ENCODE assay signal across 8 cellular contexts in the genomic region with DNA sequence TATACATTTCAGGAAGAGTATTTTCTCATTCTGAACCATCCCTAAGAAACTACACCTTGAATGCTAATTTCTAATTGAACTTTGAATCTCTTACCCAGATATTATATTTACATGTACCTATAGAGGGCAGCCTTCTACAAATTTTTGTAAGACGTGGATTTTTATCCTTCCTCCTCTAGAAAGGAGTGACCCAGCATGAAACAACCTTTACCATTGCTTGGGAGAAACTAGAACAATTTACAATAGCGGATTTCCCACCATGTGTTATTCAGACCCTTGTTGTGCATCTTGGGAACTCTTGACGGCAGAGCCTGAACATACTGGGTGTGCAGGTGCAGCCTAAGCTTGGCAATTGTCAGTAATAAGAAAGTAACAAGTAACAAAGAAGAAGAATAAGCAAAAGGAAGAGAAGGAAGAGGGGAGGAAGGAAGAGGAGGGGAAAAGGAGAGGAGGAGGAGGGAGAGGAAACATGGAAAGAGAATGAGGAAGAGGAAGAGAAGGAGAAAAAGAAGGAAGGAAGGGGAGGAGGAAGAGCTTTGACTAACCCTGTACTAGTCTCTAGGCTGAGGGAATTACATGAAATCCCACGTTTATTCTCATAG. TPM values are rescaled to one million over a fixed set of nuclear protein-coding genes. Genes with fewer than 3 reads are reported as not detected.
DNase-seq lines count a peak whose midpoint lies in the region; ATAC-seq and TF ChIP-seq lines count a peak whose summit lies in the region.

No MANE protein-coding gene starts in this region.

- intact Hi-C loops in Right ventricle myocardium inferior (cut with DNase I) (loop anchor here (5.0 kb wide), 1 partner anchor 93 kb away; no protein-coding TSS in a partner anchor), cardiac septum (cut with DNase I) (loop anchor here (5.0 kb wide), 1 partner anchor 98 kb away; no protein-coding TSS in a partner anchor), left colon (cut with DNase I, micrococcal nuclease) (no loop called here), upper lobe of right lung (cut with DNase I) (no loop called here)

- no peak overlapping the region for H3K4me3 ChIP-seq in cardiac fibroblast (replicated peaks in 1 of 2; ENCODE audit: low read depth in 2 of 2, low read length in 2 of 2)
- H3K4me3 ChIP-seq in upper lobe of right lung = no peak overlapping the region

- H3K9me3 ChIP-seq in upper lobe of right lung = no peaks in the 10 kb centered on the region

- DNase-seq in Right ventricle myocardium inferior (ENCODE audit: missing footprints) (no peak), cardiac septum (ENCODE audit: low spot score) (no peak), NCI-H82 treated with DMSO at 0.1 percent for 48 hours (lab: John Stamatoyannopoulos, UW; ENCODE audit: unreplicated experiment) (peak; percentile 3), cardiac fibroblast (ENCODE audit: low read depth in 2 of 2) (peak; percentile 67 to 73), left colon (no peak), upper lobe of right lung (no peak)

- no peak overlapping the region for H3K27ac ChIP-seq in upper lobe of right lung

- H3K4me1 ChIP-seq in upper lobe of right lung = no peaks in the 10 kb centered on the region

- H3K27me3 ChIP-seq in upper lobe of right lung = no peaks in the 10 kb centered on the region

- TF ChIP-seq CTCF in cardiac fibroblast (IDR thresholded peaks at IDR 0.05; ENCODE audit: low read depth, low read length) (peak; percentile 14), upper lobe of right lung (IDR thresholded peaks at IDR 0.05) (peak; percentile 62)

- H3K36me3 ChIP-seq in upper lobe of right lung = no peaks in the 10 kb centered on the region

- ATAC-seq in Right ventricle myocardium inferior = peak; percentile 39
- peak; percentile 61 for ATAC-seq in HG02973 (IDR thresholded peaks at IDR 0.05; ENCODE audit: unreplicated experiment)
- peak; percentile 70 for ATAC-seq in left colon
- peak; percentile 90 for ATAC-seq in upper lobe of right lung
- ATAC-seq in HG03039 (IDR thresholded peaks at IDR 0.05; ENCODE audit: unreplicated experiment) = no peak

RNA-seq across cellular contexts. Expression of a gene that starts 10.8 kb away (rescaled TPM):
- not detected for total RNA-seq in Right ventricle myocardium inferior
- total RNA-seq in cardiac septum = not detected
- total RNA-seq in left colon = not detected
- total RNA-seq in upper lobe of right lung = not detected

RNA-seq across cellular contexts. Expression of a gene that starts 44.1 kb away (rescaled TPM):
- total RNA-seq in Right ventricle myocardium inferior = 2.2 TPM
- 0.30 TPM for total RNA-seq in cardiac septum
- 1 to 10 TPM; 3.2 to 9.7 TPM for total RNA-seq in left colon
- 10.1 TPM for total RNA-seq in upper lobe of right lung

RNA-seq across cellular contexts. Expression of a gene that starts 45.7 kb away (rescaled TPM):
- total RNA-seq in Right ventricle myocardium inferior = not detected
- total RNA-seq in cardiac septum = not detected
- not detected for total RNA-seq in left colon
- total RNA-seq in upper lobe of right lung = not detected

Comparison
In these comparisons a context has a peak if more than half of its experiments do, and no peak if none do; other contexts are left out.
1. DNase-seq: peak in NCI-H82 treated with DMSO at 0.1 percent for 48 hours (single experiment) and cardiac fibroblast (2 of 2); none in Right ventricle myocardium inferior (single experiment), cardiac septum (single experiment), left colon (0 of 2) and upper lobe of right lung (single experiment).
2. intact Hi-C loops: an anchor here in Right ventricle myocardium inferior (5.0 kb wide) and cardiac septum (5.0 kb wide); none called in left colon and upper lobe of right lung.